In genomic region chrX:38458071-38458470, GRCh38 we compare ENCODE assay signal across 13 cellular contexts.
A peak's percentile ranks its signal among the peaks of the same experiment; 100 is the strongest.
DNase-seq lines count a peak whose midpoint lies in the region; ATAC-seq, FAIRE-seq and TF ChIP-seq lines count a peak whose summit lies in the region.
"Had no signal": no experiment of that assay in that cellular context is flagged by ENCODE, and none has a peak within 500 bp of the region (broad histone marks: within the 10 kb centered on the region; RNA-seq: fewer than 3 reads in every experiment).

No MANE protein-coding gene starts in this region.

- no peaks in the 10 kb centered on the region for H3K27me3 ChIP-seq in bronchial epithelial cell (ENCODE audit: control insufficient read depth, insufficient read depth, low read length)

- H3K4me3 ChIP-seq in bronchial epithelial cell (ENCODE audit: low read depth, low read length), result no peak overlapping the region
- H3K4me3 ChIP-seq: stomach had no signal

- no peaks in the 10 kb centered on the region for H3K36me3 ChIP-seq in bronchial epithelial cell (ENCODE audit: control insufficient read depth, insufficient read depth, low read length)
- H3K36me3 ChIP-seq: stomach had no signal

- in situ Hi-C loops in G401 (cut with HindIII; ENCODE audit: low sequenced_read_pairs) (no loop called here), ACHN (cut with HindIII; ENCODE audit: low pct_ligation_motif_present, low pct_unique_long_range_greater_than_20kb, low sequenced_read_pairs) (no loop called here)

- no peak for FAIRE-seq in bronchial epithelial cell (lab: Jason Lieb, UNC)

- DNase-seq in G401 (ENCODE audit: low spot score), result peak; percentile 69
- peak; percentile 75 for DNase-seq in NCI-H1694 treated with DMSO at 0.1 percent for 48 hours (lab: John Stamatoyannopoulos, UW)
- peak; percentile 25 for DNase-seq in bronchial epithelial cell (ENCODE audit: low read depth)
- DNase-seq in midbrain (lab: John Stamatoyannopoulos, UW), result peak; percentile 25
- DNase-seq in ACHN, result no peak
- DNase-seq in GM19238 (ENCODE audit: insufficient read length, low spot score), result no peak
- DNase-seq: activated CD8-positive, alpha-beta T cell treated with anti-CD3 and anti-CD28 coated beads, Interleukin-2, amount 10 ng/mL, durations not matched to agents 7 days and 5 days; CD4-positive, CD25-positive, alpha-beta regulatory T cell; mesenchymal stem cell; NCI-H1417 treated with DMSO at 0.1 percent for 48 hours; stomach had no signal

- no peak for ATAC-seq in HG03565 (IDR thresholded peaks at IDR 0.05; ENCODE audit: unreplicated experiment)
- no peak for ATAC-seq in HG03159 (IDR thresholded peaks at IDR 0.05; ENCODE audit: unreplicated experiment)
- ATAC-seq: activated CD8-positive, alpha-beta T cell treated with anti-CD3 and anti-CD28 coated beads, Interleukin-2, amount 10 ng/mL, durations not matched to agents 7 days and 5 days had no signal

- peak; percentile 33 for TF ChIP-seq CTCF in bronchial epithelial cell (IDR thresholded peaks at IDR 0.05; ENCODE audit: insufficient read depth, low read length, severe bottlenecking)

Comparison
In these comparisons a context has a peak if more than half of its experiments do, and no peak if none do; other contexts are left out.
1. DNase-seq: peak in G401 (single experiment), NCI-H1694 treated with DMSO at 0.1 percent for 48 hours (single experiment), bronchial epithelial cell (single experiment) and midbrain (single experiment); none in ACHN (single experiment) and GM19238 (single experiment).